Comparison of ENCODE assay signal across 21 cellular contexts in the genomic region with DNA sequence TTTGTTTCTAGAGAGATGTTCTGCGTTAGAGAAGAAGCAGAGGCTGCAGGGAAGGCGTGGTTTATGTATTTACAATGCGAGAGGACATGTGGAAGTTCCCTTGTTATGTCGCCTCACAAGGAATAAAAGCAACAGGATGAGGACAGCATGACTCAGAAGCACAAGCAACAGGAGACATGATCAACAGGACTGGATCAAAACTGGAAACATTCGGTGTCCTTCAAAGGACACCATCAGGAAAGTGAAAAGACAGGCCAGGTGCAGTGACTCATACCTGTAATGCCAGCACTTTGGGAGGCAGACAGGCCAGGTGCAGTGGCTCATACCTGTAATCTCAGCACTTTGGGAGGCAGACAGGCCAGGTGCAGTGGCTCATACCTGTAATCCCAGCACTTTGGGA. TPM values are rescaled to one million over a fixed set of nuclear protein-coding genes. Genes with fewer than 3 reads are reported as not detected.
A peak's percentile ranks its signal among the peaks of the same experiment; 100 is the strongest.
DNase-seq lines count a peak whose midpoint lies in the region; ATAC-seq and TF ChIP-seq lines count a peak whose summit lies in the region.
"Had no signal": no experiment of that assay in that cellular context is flagged by ENCODE, and none has a peak within 500 bp of the region (broad histone marks: within the 10 kb centered on the region; RNA-seq: fewer than 3 reads in every experiment).

No MANE protein-coding gene starts in this region.

- H3K27me3 ChIP-seq in PC-3 (ENCODE audit: low read length): no peaks in the 10 kb centered on the region
- H3K27me3 ChIP-seq in upper lobe of left lung: no peaks in the 10 kb centered on the region
- H3K27me3 ChIP-seq: neutrophil had no signal

- no TSS peak for BruUV-seq in PC-3 (replicated peaks; lab: Mats Ljungman, UMichigan)

- H3K4me2 ChIP-seq in PC-3 (ENCODE audit: low read length): peak overlapping the region; percentile 35
- H3K4me2 ChIP-seq: GM23338, KMS-11 had no signal

- H3K79me2 ChIP-seq in PC-3 (ENCODE audit: low read length): no peaks in the 10 kb centered on the region

- ATAC-seq in PC-3 (peak; percentile 97), mucosa of descending colon (peak; percentile 81), upper lobe of left lung (ENCODE audit: low FRiP score in 2 of 2) (no peak), HG02970 (IDR thresholded peaks at IDR 0.05; ENCODE audit: low FRiP score, unreplicated experiment) (no peak)
- ATAC-seq: activated naive CD8-positive, alpha-beta T cell treated with anti-CD3 and anti-CD28 coated beads, Interleukin-2, amount 50 U/mL, for 24 hours; GM23338; Panc1; right cardiac atrium had no signal

- H3K36me3 ChIP-seq in PC-3 (ENCODE audit: low read depth, low read length) (peaks cover 12% of the 10 kb centered on the region; the same call in 1 of the 2 replicates), mucosa of descending colon (ENCODE audit: low read depth) (no peaks in the 10 kb centered on the region), upper lobe of left lung (peaks cover 6 to 40% (median 22%) of the 10 kb centered on the region in 4 donors)

- DNase-seq in EH (ENCODE audit: low read depth) (peak; percentile 13), PC-3 (peak; percentile 91), epithelial cell of proximal tubule (ENCODE audit: low read depth) (peak; percentile 18), mucosa of descending colon (no peak), upper lobe of left lung (no peak), amygdala (lab: John Stamatoyannopoulos, UW) (no peak), NCI-H82 treated with DMSO at 0.1 percent for 48 hours (lab: John Stamatoyannopoulos, UW; ENCODE audit: unreplicated experiment) (no peak)
- DNase-seq: activated naive CD8-positive, alpha-beta T cell treated with anti-CD3 and anti-CD28 coated beads, Interleukin-2, amount 50 U/mL, for 24 hours; CD4-positive, CD25-positive, alpha-beta regulatory T cell; DND-41; hippocampal formation; kidney glomerular epithelial cell; NCI-H1092; right cardiac atrium; stimulated activated CD4-positive, alpha-beta T cell treated with anti-CD3 and anti-CD28 coated beads, Interleukin-1b, Interleukin-23, amount 100 ng/mL, for 48 hours had no signal

- no peaks in the 10 kb centered on the region for H3F3A ChIP-seq in PC-3 (ENCODE audit: low read length, unreplicated experiment)

- H3K27ac ChIP-seq in PC-3 (ENCODE audit: low read length) (peak overlapping the region; percentile 33; the same call in 1 of the 2 replicates), upper lobe of left lung (no peak overlapping the region)
- H3K27ac ChIP-seq: KMS-11, neutrophil, SK-N-MC had no signal

- no peak for TF ChIP-seq POLR2A in upper lobe of left lung (IDR thresholded peaks at IDR 0.05)

- H3K9me2 ChIP-seq in PC-3 (replicated peaks; ENCODE audit: low read length): no peaks in the 10 kb centered on the region

- 73 to 79% methylated on average over 5 of the region's 5 CpGs for WGBS in upper lobe of left lung, 2 donors

- no peak for TF ChIP-seq EP300 in upper lobe of left lung (IDR thresholded peaks at IDR 0.05)

- H4K20me1 ChIP-seq in PC-3 (ENCODE audit: low read length): no peaks in the 10 kb centered on the region

- H3K4me3 ChIP-seq in PC-3 (ENCODE audit: low read length) (no peak overlapping the region), epithelial cell of proximal tubule (ENCODE audit: low read depth, low read length) (no peak overlapping the region), mucosa of descending colon (no peak overlapping the region), upper lobe of left lung (no peak overlapping the region)
- H3K4me3 ChIP-seq: GM23338, SK-N-MC had no signal

- POLR2A ChIA-PET in PC-3 (lab: Charles Lee; ENCODE audit: unreplicated experiment): no interaction called here

- intact Hi-C loops in PC-3 (cut with micrococcal nuclease) (no loop called here), mucosa of descending colon (cut with DNase I, micrococcal nuclease) (no loop called here)

- TF ChIP-seq CTCF in PC-3 (conservative IDR thresholded peaks at IDR 0.05; ENCODE audit: low read depth, low read length) (no peak), epithelial cell of proximal tubule (conservative IDR thresholded peaks at IDR 0.05; ENCODE audit: low read depth, low read length) (no peak), mucosa of descending colon (IDR thresholded peaks at IDR 0.05) (no peak), upper lobe of left lung (IDR thresholded peaks at IDR 0.05) (no peak)

- no peak overlapping the region for H2AFZ ChIP-seq in PC-3 (ENCODE audit: low read length)
- H2AFZ ChIP-seq: GM23338 had no signal

- CTCF ChIA-PET in PC-3 (lab: Charles Lee): no interaction called here

- H3K9ac ChIP-seq in PC-3 (ENCODE audit: low read length): no peak overlapping the region
- H3K9ac ChIP-seq: KMS-11 had no signal

- H3K4me1 ChIP-seq in PC-3 (ENCODE audit: insufficient read depth, low read length): peaks cover 16% of the 10 kb centered on the region
- no peaks in the 10 kb centered on the region for H3K4me1 ChIP-seq in mucosa of descending colon (ENCODE audit: low read depth)
- no peaks in the 10 kb centered on the region for H3K4me1 ChIP-seq in upper lobe of left lung

- H3K9me3 ChIP-seq in PC-3 (ENCODE audit: low read length): no peaks in the 10 kb centered on the region
- H3K9me3 ChIP-seq in mucosa of descending colon: no peaks in the 10 kb centered on the region
- H3K9me3 ChIP-seq in upper lobe of left lung: no peaks in the 10 kb centered on the region
- H3K9me3 ChIP-seq: neutrophil had no signal

RNA-seq across cellular contexts. Expression of gene CCDC57, which starts 52.6 kb away (rescaled TPM):
- total RNA-seq in PC-3 (2014; rRNA removed) (35.0 and 36.6 TPM in 2 replicates), epithelial cell of proximal tubule (10.5 and 10.8 TPM in 2 replicates), mucosa of descending colon (10 to 100 TPM; 41.3 to 46.3 (median 45.4) TPM), upper lobe of left lung (100 to 1,000 TPM in 2 of 6 donors, 10 to 100 TPM in 4; 52.9 to 204 (median 71.8) TPM)

Comparison
In these comparisons a context has a peak if more than half of its experiments do, and no peak if none do; other contexts are left out.
1. DNase-seq: peak in EH (single experiment), PC-3 (single experiment) and epithelial cell of proximal tubule (single experiment); none in mucosa of descending colon (0 of 3), upper lobe of left lung (0 of 2), amygdala (0 of 56) and NCI-H82 treated with DMSO at 0.1 percent for 48 hours (single experiment).
2. ATAC-seq: peak in PC-3 (single experiment) and mucosa of descending colon (single experiment); none in upper lobe of left lung (0 of 2) and HG02970 (single experiment).